Comparison of ENCODE assay signal across 16 cellular contexts in the genomic region with DNA sequence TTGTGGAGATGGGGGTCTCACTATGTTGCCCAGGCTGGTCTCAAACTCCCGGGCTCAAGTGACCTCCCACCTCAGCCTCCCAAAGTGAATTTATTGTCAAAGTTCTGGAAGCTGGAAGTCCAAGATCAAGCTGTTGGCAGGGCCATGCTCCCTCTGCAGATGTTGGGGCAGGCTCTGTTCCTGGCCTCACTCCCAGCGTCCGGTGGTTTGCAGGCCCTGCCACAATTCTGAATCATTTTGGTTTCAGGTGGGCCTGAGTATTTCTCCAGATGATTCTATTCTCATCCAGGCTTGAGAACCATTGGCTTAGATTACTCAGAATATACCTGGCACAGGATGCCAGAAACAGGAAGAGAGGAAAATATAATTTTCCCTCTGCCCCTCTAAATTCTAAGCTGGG.
"Had no signal": no experiment of that assay in that cellular context is flagged by ENCODE, and none has a peak within 500 bp of the region (broad histone marks: within the 10 kb centered on the region; RNA-seq: fewer than 3 reads in every experiment).

No MANE protein-coding gene starts in this region.

- DNase-seq: activated CD4-positive, alpha-beta T cell treated with anti-CD3 and anti-CD28 coated beads, Interleukin-2, amount 10 ng/mL, durations not matched to agents 24 days and 14 days; activated CD4-positive, CD25-positive, alpha-beta regulatory T cell; activated CD8-positive, alpha-beta memory T cell treated with anti-CD3 and anti-CD28 coated beads, Interleukin-2, amount 50 U/mL, for 48 hours; activated gamma-delta T cell treated with Interleukin-2 at 50 U/mL for 16 hours; amygdala; effector memory CD4-positive, alpha-beta T cell; gastrocnemius medialis; heart right ventricle; left colon; lower lobe of right lung; naive thymus-derived CD4-positive, alpha-beta T cell; pancreas; sigmoid colon; stimulated activated CD4-positive, alpha-beta T cell treated with anti-CD3 and anti-CD28 coated beads, Interleukin-12 subunit alpha, Interleukin-12 subunit beta, amount 100 ng/mL, for 4 hours; stimulated activated CD4-positive, alpha-beta T cell treated with anti-CD3 and anti-CD28 coated beads, Interleukin-2, amount 100 ng/mL, for 24 hours had no signal

- H3K4me3 ChIP-seq: gastrocnemius medialis, heart right ventricle, lower lobe of right lung, pancreas, sigmoid colon, thoracic aorta had no signal

- ATAC-seq: gastrocnemius medialis; heart right ventricle; left colon; naive thymus-derived CD4-positive, alpha-beta T cell; pancreas had no signal
